In genomic region chrX:77899081-77899828, GRCh38 we compare ENCODE assay signal across 1 cellular context.
A peak's percentile ranks its signal among the peaks of the same experiment; 100 is the strongest.
TF ChIP-seq lines count a peak whose summit lies in the region.

Gene COX7B (plus strand): TSS chrX:77899468. CDS start chrX:77899554, 86 bp downstream.

TF ChIP-seq in K562, 482 proteins besides CTCF, POLR2A, EP300 and RAD21 (continued from another document and continues in another):
- TF ChIP-seq HOMEZ (CRISPR knock-in tag; IDR thresholded peaks at IDR 0.05), result no peak
- TF ChIP-seq ZNF79 (CRISPR knock-in tag; IDR thresholded peaks at IDR 0.05; ENCODE audit: low read depth), result no peak
- TF ChIP-seq HDAC1 (IDR thresholded peaks at IDR 0.05), result no peak
- no peak for TF ChIP-seq HMGN3 (IDR thresholded peaks at IDR 0.05; ENCODE audit: borderline replicate concordance, extremely low read depth, insufficient read length, low read depth, low read length)
- no peak for TF ChIP-seq NFYB (IDR thresholded peaks at IDR 0.05; ENCODE audit: extremely low read depth, insufficient read length)
- no peak for TF ChIP-seq ETS2 (tag; IDR thresholded peaks at IDR 0.05; ENCODE audit: borderline replicate concordance, poor library complexity, severe bottlenecking)
- TF ChIP-seq MTA1 (IDR thresholded peaks at IDR 0.05; ENCODE audit: borderline replicate concordance), result peak; percentile 86; the same call in 1 of the 2 replicates
- no peak for TF ChIP-seq ZNF212 (CRISPR knock-in tag; IDR thresholded peaks at IDR 0.05)
- TF ChIP-seq ZBTB9 (CRISPR knock-in tag; IDR thresholded peaks at IDR 0.05), result no peak
- TF ChIP-seq ZKSCAN8 (CRISPR knock-in tag; IDR thresholded peaks at IDR 0.05), result 0 out of 2 replicates have a peak, but pooled peaks have one; percentile 34
- no peak for TF ChIP-seq PTBP1 (IDR thresholded peaks at IDR 0.05; ENCODE audit: low read depth, low read length)
- TF ChIP-seq C11orf30 (IDR thresholded peaks at IDR 0.05; ENCODE audit: low read depth), result peak; percentile 36
- TF ChIP-seq ZSCAN32 (CRISPR knock-in tag; IDR thresholded peaks at IDR 0.05), result no peak
- TF ChIP-seq ZNF324 (CRISPR knock-in tag; IDR thresholded peaks at IDR 0.05), result no peak
- TF ChIP-seq ILK (tag; IDR thresholded peaks at IDR 0.05; ENCODE audit: borderline replicate concordance, low read depth), result no peak
- no peak for TF ChIP-seq DDX20 (tag; IDR thresholded peaks at IDR 0.05; ENCODE audit: low read depth)
- no peak for TF ChIP-seq JUN (IDR thresholded peaks at IDR 0.05; ENCODE audit: borderline replicate concordance, low read depth, low read length)
- no peak for TF ChIP-seq JUN (CRISPR knock-in tag; IDR thresholded peaks at IDR 0.05; ENCODE audit: borderline replicate concordance)
- TF ChIP-seq LEF1 (IDR thresholded peaks at IDR 0.05), result no peak
- peak; percentile 51; the same call in 1 of the 2 replicates for TF ChIP-seq NKRF (IDR thresholded peaks at IDR 0.05; ENCODE audit: borderline replicate concordance)
- TF ChIP-seq SRSF7 (optimal IDR thresholded peaks at IDR 0.05; ENCODE audit: low read depth, low read length), result no peak
- no peak for TF ChIP-seq ZKSCAN3 (CRISPR knock-in tag; IDR thresholded peaks at IDR 0.05)
- no peak for TF ChIP-seq ZNF146 (CRISPR knock-in tag; IDR thresholded peaks at IDR 0.05; ENCODE audit: unreplicated experiment)
- TF ChIP-seq SRF (CRISPR knock-in tag; IDR thresholded peaks at IDR 0.05), result no peak
- TF ChIP-seq TAF15 (IDR thresholded peaks at IDR 0.05; ENCODE audit: low read depth, low read length), result no peak
- TF ChIP-seq ZNF143 (CRISPR knock-in tag; IDR thresholded peaks at IDR 0.05), result peak; percentile 78
- peak; percentile 89 for TF ChIP-seq E2F8 (IDR thresholded peaks at IDR 0.05; ENCODE audit: low read depth, partially characterized antibody)
- peak; percentile 67 to 82 for TF ChIP-seq SIX5 (IDR thresholded peaks at IDR 0.05; ENCODE audit: borderline replicate concordance in 1 of 2, insufficient read depth in 1 of 2, low read depth in 1 of 2, low read length in 2 of 2)
- no peak for TF ChIP-seq NR3C1 (CRISPR knock-in tag; IDR thresholded peaks at IDR 0.05)
- TF ChIP-seq ZNF184 (CRISPR knock-in tag; IDR thresholded peaks at IDR 0.05), result no peak
- no peak for TF ChIP-seq RUNX1 (IDR thresholded peaks at IDR 0.05; ENCODE audit: low read depth)
- TF ChIP-seq FOXA3 (CRISPR knock-in tag; conservative IDR thresholded peaks at IDR 0.05 in 1 of 2, IDR thresholded peaks at IDR 0.05 in 1 of 2), result no peak
- peak; percentile 67 for TF ChIP-seq KDM5B (IDR thresholded peaks at IDR 0.05; ENCODE audit: insufficient replicate concordance, low read depth, low read length)
- no peak for TF ChIP-seq RBM17 (IDR thresholded peaks at IDR 0.05; ENCODE audit: borderline replicate concordance, low read depth, low read length)
- TF ChIP-seq TCFL5 (CRISPR knock-in tag; conservative IDR thresholded peaks at IDR 0.05), result no peak
- TF ChIP-seq ZBTB26 (CRISPR knock-in tag; IDR thresholded peaks at IDR 0.05), result no peak
- no peak for TF ChIP-seq CEBPB (tag; IDR thresholded peaks at IDR 0.05)
- TF ChIP-seq ZBED1 (IDR thresholded peaks at IDR 0.05), result no peak
- TF ChIP-seq MLLT1 (IDR thresholded peaks at IDR 0.05), result peak; percentile 32 to 66; a peak in 2 of 4 replicates
- TF ChIP-seq ZNF263 (CRISPR knock-in tag; IDR thresholded peaks at IDR 0.05; ENCODE audit: borderline replicate concordance), result no peak
- TF ChIP-seq BRD4 (IDR thresholded peaks at IDR 0.05), result no peak; the same call in 1 of the 2 replicates
- no peak for TF ChIP-seq SLC30A9 (CRISPR knock-in tag; IDR thresholded peaks at IDR 0.05)
- no peak for TF ChIP-seq NR0B1 (IDR thresholded peaks at IDR 0.05; ENCODE audit: partially characterized antibody)
- no peak for TF ChIP-seq TSHZ1 (CRISPR knock-in tag; IDR thresholded peaks at IDR 0.05)
- peak; percentile 90 for TF ChIP-seq POLR2AphosphoS5 (IDR thresholded peaks at IDR 0.05; ENCODE audit: control insufficient read depth, insufficient read depth, low read depth, low read length)
- TF ChIP-seq FOXO4 (CRISPR knock-in tag; IDR thresholded peaks at IDR 0.05), result no peak
- no peak for TF ChIP-seq CBX5 (IDR thresholded peaks at IDR 0.05; ENCODE audit: borderline replicate concordance, low read depth)
- no peak for TF ChIP-seq ZNF197 (CRISPR knock-in tag; IDR thresholded peaks at IDR 0.05; ENCODE audit: low read depth)
- no peak for TF ChIP-seq GTF2B (IDR thresholded peaks at IDR 0.05; ENCODE audit: extremely low read depth, insufficient read length)
- TF ChIP-seq RBM34 (IDR thresholded peaks at IDR 0.05; ENCODE audit: borderline replicate concordance, insufficient read depth, low read length), result no peak
- TF ChIP-seq RFX1 (IDR thresholded peaks at IDR 0.05), result no peak
- TF ChIP-seq PURB (CRISPR knock-in tag; IDR thresholded peaks at IDR 0.05; ENCODE audit: low read depth), result no peak
- TF ChIP-seq HNRNPL (IDR thresholded peaks at IDR 0.05; ENCODE audit: low read depth, low read length), result no peak
